ENCODE assay signal across 23 cellular contexts in the genomic region with DNA sequence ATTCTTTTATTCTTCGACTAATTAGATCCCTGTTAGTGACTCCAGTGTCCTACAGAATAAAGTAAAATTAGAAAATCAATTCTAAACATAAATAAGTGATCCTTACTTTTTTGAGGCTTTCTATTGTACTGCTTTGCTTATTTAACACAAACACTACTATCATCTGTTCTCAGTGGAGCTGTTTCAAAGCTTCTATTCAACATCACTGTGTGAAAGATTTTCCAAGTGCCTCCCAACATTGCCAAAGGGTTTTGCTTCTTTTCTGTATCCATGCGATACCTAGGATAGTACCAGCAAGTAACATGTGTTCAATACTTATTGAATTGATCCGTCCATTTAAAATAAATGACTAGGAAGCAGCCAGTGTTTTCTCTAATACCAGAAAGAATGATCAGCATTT.
A peak's percentile ranks its signal among the peaks of the same experiment; 100 is the strongest.
DNase-seq lines count a peak whose midpoint lies in the region; ATAC-seq and TF ChIP-seq lines count a peak whose summit lies in the region.
"Had no signal": no experiment of that assay in that cellular context is flagged by ENCODE, and none has a peak within 500 bp of the region (broad histone marks: within the 10 kb centered on the region; RNA-seq: fewer than 3 reads in every experiment).

No MANE protein-coding gene starts in this region.

- H3K9me3 Mint-ChIP-seq in brain: no peaks in the 10 kb centered on the region
- H3K9me3 Mint-ChIP-seq: CD14-positive monocyte; CD4-positive, alpha-beta T cell; CD8-positive, alpha-beta memory T cell had no signal

- no peak for TF ChIP-seq POLR2A in upper lobe of left lung (IDR thresholded peaks at IDR 0.05)

- H3K4me1 ChIP-seq in A673 (ENCODE audit: insufficient read depth, low read length, poor library complexity, severe bottlenecking): peaks cover 51% of the 10 kb centered on the region
- no peaks in the 10 kb centered on the region for H3K4me1 ChIP-seq in upper lobe of left lung
- H3K4me1 ChIP-seq: BE2C had no signal

- TF ChIP-seq CTCF in A673 (conservative IDR thresholded peaks at IDR 0.05; ENCODE audit: low read depth, low read length): no peak
- no peak for TF ChIP-seq CTCF in brain (conservative IDR thresholded peaks at IDR 0.05)
- TF ChIP-seq CTCF in upper lobe of left lung (IDR thresholded peaks at IDR 0.05): no peak

- no peaks in the 10 kb centered on the region for H3K27me3 ChIP-seq in A673 (replicated peaks; ENCODE audit: insufficient read depth, low read depth, low read length, poor library complexity)
- H3K27me3 ChIP-seq in upper lobe of left lung: no peaks in the 10 kb centered on the region
- H3K27me3 ChIP-seq: BE2C; BLaER1 treated with 17β-estradiol and CSF1 and Interleukin-3, amounts not matched to agents 10 nM and 100 nM had no signal

- H3K27ac ChIP-seq in A673 (ENCODE audit: low read depth, low read length, poor library complexity, severe bottlenecking): peak overlapping the region; percentile 63
- peak overlapping the region; percentile 43 for H3K27ac ChIP-seq in substantia nigra (ENCODE audit: low read depth, low read length, poor library complexity, severe bottlenecking)
- no peak overlapping the region for H3K27ac ChIP-seq in upper lobe of left lung
- H3K27ac ChIP-seq: 22Rv1; BLaER1 treated with 17β-estradiol and CSF1 and Interleukin-3, amounts not matched to agents 10 nM and 100 nM had no signal

- no peak for ATAC-seq in HG03342 (IDR thresholded peaks at IDR 0.05; ENCODE audit: unreplicated experiment)
- no peak for ATAC-seq in upper lobe of left lung (ENCODE audit: low FRiP score in 2 of 2)
- ATAC-seq in left ventricle myocardium superior: no peak
- ATAC-seq: GM12878 had no signal

- H3K27me3 Mint-ChIP-seq in brain: no peaks in the 10 kb centered on the region
- H3K27me3 Mint-ChIP-seq: CD4-positive, alpha-beta T cell had no signal

- peaks cover 20% of the 10 kb centered on the region for H3K4me1 Mint-ChIP-seq in brain
- H3K4me1 Mint-ChIP-seq: CD14-positive monocyte had no signal

- no peak overlapping the region for H3K4me3 ChIP-seq in A673 (ENCODE audit: low read depth, low read length, poor library complexity, severe bottlenecking)
- no peak overlapping the region for H3K4me3 ChIP-seq in upper lobe of left lung
- H3K4me3 ChIP-seq: BLaER1 treated with 17β-estradiol and CSF1 and Interleukin-3, amounts not matched to agents 10 nM and 100 nM; GM12878 had no signal

- H3K9me3 ChIP-seq in A673 (ENCODE audit: low read depth, low read length, poor library complexity, severe bottlenecking) (no peaks in the 10 kb centered on the region), upper lobe of left lung (no peaks in the 10 kb centered on the region)
- H3K9me3 ChIP-seq: BE2C; BLaER1 treated with 17β-estradiol and CSF1 and Interleukin-3, amounts not matched to agents 10 nM and 100 nM had no signal

- POLR2A ChIA-PET in A673 (lab: Charles Lee; ENCODE audit: low non-redundant PET): no interaction called here

- intact Hi-C loops in A673 (cut with micrococcal nuclease; ENCODE audit: unreplicated experiment): no loop called here
- intact Hi-C loops in left ventricle myocardium superior (cut with micrococcal nuclease): no loop called here

- peaks cover 82% of the 10 kb centered on the region for H3K36me3 Mint-ChIP-seq in brain

- BruUV-seq in A673 (replicated peaks; lab: Mats Ljungman, UMichigan): no TSS peak

- peak overlapping the region in 4 of 5 experiments; percentile 30 to 75 (median 46) for H3K27ac Mint-ChIP-seq in brain
- H3K27ac Mint-ChIP-seq: CD14-positive monocyte; CD4-positive, alpha-beta T cell; CD8-positive, alpha-beta memory T cell had no signal

- CTCF ChIA-PET in A673 (lab: Charles Lee): no interaction called here

- WGBS in upper lobe of left lung, 2 donors: 95 to 97% methylated on average over 3 of the region's 3 CpGs

- TF ChIP-seq EP300 in upper lobe of left lung (IDR thresholded peaks at IDR 0.05): no peak

- no peak overlapping the region for H3K4me3 Mint-ChIP-seq in brain
- H3K4me3 Mint-ChIP-seq: CD14-positive monocyte; CD4-positive, alpha-beta T cell; CD8-positive, alpha-beta memory T cell had no signal

- no peak for DNase-seq in A673 (ENCODE audit: low spot score)
- peak; percentile 79 for DNase-seq in medulla oblongata (ENCODE audit: extremely low spot score)
- peak in 1 of 49 donors; percentile 16 for DNase-seq in substantia nigra (lab: John Stamatoyannopoulos, UW)
- no peak for DNase-seq in NCI-H2196 treated with DMSO at 0.1 percent for 48 hours (lab: John Stamatoyannopoulos, UW; ENCODE audit: unreplicated experiment)
- no peak for DNase-seq in upper lobe of left lung
- DNase-seq in left ventricle myocardium superior: no peak
- DNase-seq: ACHN; AML-193; BE2C; CD4-positive, alpha-beta T cell; CD8-positive, alpha-beta memory T cell; DMS 273 treated with DMSO at 0.1 percent for 48 hours; DMS79; EL; GDM1; GOT3; HCEC 1CT had no signal

- peaks cover 47% of the 10 kb centered on the region for H3K36me3 ChIP-seq in A673 (ENCODE audit: insufficient read depth, low read length, poor library complexity, severe bottlenecking)
- H3K36me3 ChIP-seq in upper lobe of left lung: peaks cover 17 to 96% (median 47%) of the 10 kb centered on the region in 4 donors

Comparison
In these comparisons a context has a peak if more than half of its experiments do, and no peak if none do; other contexts are left out.
1. H3K27ac ChIP-seq: peak in A673 (single experiment) and substantia nigra (single experiment); none in upper lobe of left lung (0 of 4).